Comparison of ENCODE assay signal across 13 cellular contexts in the genomic region with DNA sequence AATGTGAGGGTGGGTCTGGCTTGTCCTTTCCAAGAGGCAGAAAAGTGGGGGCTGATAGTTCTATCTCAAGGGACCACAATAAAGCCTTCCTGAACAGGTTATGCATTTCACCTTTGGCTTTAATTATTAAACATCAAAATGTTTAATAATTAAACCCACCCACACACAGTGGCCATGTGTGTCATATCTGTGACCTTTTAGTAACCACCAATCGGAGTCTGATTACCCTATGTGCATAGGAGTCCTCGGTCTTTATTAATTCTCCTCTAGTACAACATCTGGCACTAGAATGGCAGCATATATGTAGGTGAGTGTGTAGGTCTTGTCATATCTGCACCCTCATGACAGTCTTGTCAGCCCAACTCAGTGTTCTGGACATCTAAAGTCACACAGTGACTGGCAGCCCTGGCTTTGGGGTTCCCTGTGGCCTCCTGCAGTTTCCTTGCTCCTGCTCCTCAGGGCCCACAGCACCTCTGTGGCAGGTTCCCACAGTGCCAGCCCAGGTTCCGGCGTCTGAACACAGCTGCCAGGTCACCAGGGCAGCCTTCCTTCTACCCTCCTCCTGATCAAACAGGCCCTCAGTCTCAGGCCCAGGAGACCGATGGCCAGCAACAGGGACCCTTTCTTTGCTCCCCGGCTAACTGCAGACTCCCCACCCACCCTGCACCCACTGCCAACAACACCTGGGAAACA.
DNase-seq lines count a peak whose midpoint lies in the region; ATAC-seq and TF ChIP-seq lines count a peak whose summit lies in the region.
"Had no signal": no experiment of that assay in that cellular context is flagged by ENCODE, and none has a peak within 500 bp of the region (broad histone marks: within the 10 kb centered on the region; RNA-seq: fewer than 3 reads in every experiment).

No MANE protein-coding gene starts in this region.

- TF ChIP-seq CTCF in neural crest cell (conservative IDR thresholded peaks at IDR 0.05), result no peak
- TF ChIP-seq CTCF in Caco-2 (IDR thresholded peaks at IDR 0.05; ENCODE audit: insufficient read depth in 1 of 2, low read depth in 1 of 2, low read length in 1 of 2, severe bottlenecking in 1 of 2, unreplicated experiment in 1 of 2), result no peak

- H3K27ac ChIP-seq in angular gyrus (ENCODE audit: low read depth, low read length), result peak overlapping the region; percentile 5
- H3K27ac ChIP-seq: GM23248, HL-60 had no signal

- BruUV-seq in Caco-2 (replicated peaks; lab: Mats Ljungman, UMichigan), result no TSS peak

- DNase-seq in left ventricle myocardium superior (no peak), Right ventricle myocardium superior (no peak), neural crest cell (ENCODE audit: low read depth, low spot score) (no peak), A172 (ENCODE audit: low spot score) (no peak), Caco-2 (no peak), NCI-H510A treated with DMSO at 0.1 percent for 48 hours (lab: John Stamatoyannopoulos, UW) (no peak)
- DNase-seq: CD8-positive, alpha-beta memory T cell; DMS 273 treated with DMSO at 0.1 percent for 48 hours; GM23248 had no signal

- POLR2A ChIA-PET in Caco-2 (lab: Charles Lee), result no interaction called here

- peaks cover 2% of the 10 kb centered on the region for H3K36me3 Mint-ChIP-seq in neural crest cell (ENCODE audit: low read depth)
- H3K36me3 Mint-ChIP-seq in Caco-2 (ENCODE audit: insufficient read depth, unreplicated experiment), result no peaks in the 10 kb centered on the region

- ATAC-seq in left ventricle myocardium superior (peak; percentile 17), Right ventricle myocardium superior (ENCODE audit: poor library complexity) (no peak), GM21447 (IDR thresholded peaks at IDR 0.05; ENCODE audit: unreplicated experiment) (no peak)
- ATAC-seq: HCT116 had no signal

- H3K9me3 Mint-ChIP-seq in neural crest cell, result no peaks in the 10 kb centered on the region
- H3K9me3 Mint-ChIP-seq in Caco-2 (ENCODE audit: unreplicated experiment), result no peaks in the 10 kb centered on the region
- H3K9me3 Mint-ChIP-seq: CD8-positive, alpha-beta memory T cell had no signal

- H3K4me1 ChIP-seq in Caco-2, result peaks cover 13% of the 10 kb centered on the region; the same call in 1 of the 2 replicates

- CTCF ChIA-PET in Caco-2 (lab: Charles Lee), result no interaction called here

- no peaks in the 10 kb centered on the region; the same call in 1 of the 2 replicates for H3K36me3 ChIP-seq in Caco-2 (ENCODE audit: control insufficient read depth, insufficient read depth, low read length)

- H3K27me3 Mint-ChIP-seq in neural crest cell (ENCODE audit: low read depth) (no peaks in the 10 kb centered on the region), Caco-2 (ENCODE audit: insufficient read depth, unreplicated experiment) (no peaks in the 10 kb centered on the region)
- H3K27me3 Mint-ChIP-seq: CD8-positive, alpha-beta memory T cell had no signal

- no peak overlapping the region for H3K4me3 ChIP-seq in Caco-2 (ENCODE audit: low read depth, low read length)
- H3K4me3 ChIP-seq: GM23248 had no signal

- peak overlapping the region; percentile 10 for H3K27ac Mint-ChIP-seq in neural crest cell (ENCODE audit: unreplicated experiment)
- H3K27ac Mint-ChIP-seq in Caco-2 (ENCODE audit: unreplicated experiment), result no peak overlapping the region

- H3K27me3 ChIP-seq in Caco-2 (replicated peaks; ENCODE audit: control insufficient read depth, insufficient read depth, low read length), result no peaks in the 10 kb centered on the region

- intact Hi-C loops in left ventricle myocardium superior (cut with micrococcal nuclease), result no loop called here
- intact Hi-C loops in Right ventricle myocardium superior (cut with DNase I), result no loop called here
- intact Hi-C loops in Caco-2 (cut with micrococcal nuclease; ENCODE audit: unreplicated experiment), result loop anchor here (10.0 kb wide), 1 partner anchor 179 kb away; no protein-coding TSS in a partner anchor

- H3K4me3 Mint-ChIP-seq in neural crest cell, result no peak overlapping the region
- no peak overlapping the region for H3K4me3 Mint-ChIP-seq in Caco-2 (ENCODE audit: unreplicated experiment)

- H3K4me1 Mint-ChIP-seq in neural crest cell (peaks cover 21% of the 10 kb centered on the region), Caco-2 (ENCODE audit: low read depth, unreplicated experiment) (peaks cover 5% of the 10 kb centered on the region)

- H3K9me3 ChIP-seq in Caco-2, result no peaks in the 10 kb centered on the region
